22 cellular contexts compared by ENCODE assay signal in genomic region chr7:94015538-94015937, GRCh38. TPM values are rescaled to one million over a fixed set of nuclear protein-coding genes. Genes with fewer than 3 reads are reported as not detected.
DNase-seq lines count a peak whose midpoint lies in the region; ATAC-seq, FAIRE-seq and TF ChIP-seq lines count a peak whose summit lies in the region.
"Had no signal": no experiment of that assay in that cellular context is flagged by ENCODE, and none has a peak within 500 bp of the region (broad histone marks: within the 10 kb centered on the region; RNA-seq: fewer than 3 reads in every experiment).

No MANE protein-coding gene starts in this region.

- H3K4ac ChIP-seq in IMR-90 (ENCODE audit: low read depth, low read length) (no peak overlapping the region), mesenchymal stem cell (ENCODE audit: low read depth in 1 of 2, low read length in 2 of 2) (no peak overlapping the region)

- no peak overlapping the region for H3K27ac ChIP-seq in A549
- no peak overlapping the region for H3K27ac ChIP-seq in IMR-90 (ENCODE audit: insufficient read depth, low read length)
- H3K27ac ChIP-seq in K562 (ENCODE audit: extremely low read depth, low read depth, low read length) = no peak overlapping the region
- H3K27ac ChIP-seq in small intestine (ENCODE audit: low read depth in 1 of 2, low read length in 1 of 2) = no peak overlapping the region
- H3K27ac ChIP-seq in mesenchymal stem cell (ENCODE audit: low read length, poor library complexity, severe bottlenecking) = no peak overlapping the region
- H3K27ac ChIP-seq: BLaER1 treated with 17β-estradiol and CSF1 and Interleukin-3, amounts not matched to agents 10 nM and 100 nM; C4-2B had no signal

- H2BK12ac ChIP-seq in mesenchymal stem cell (ENCODE audit: low read length in 2 of 2) = no peak overlapping the region

- H4K8ac ChIP-seq in IMR-90 (ENCODE audit: low read depth in 2 of 2, low read length in 2 of 2) (no peak overlapping the region), mesenchymal stem cell (ENCODE audit: low read length) (no peak overlapping the region)

- in situ Hi-C loops in IMR-90 (cut with MboI; ENCODE audit: low sequenced_read_pairs) = no loop called here
- in situ Hi-C loops in K562 (cut with MboI) = no loop called here

- H3K14ac ChIP-seq in IMR-90 (replicated peaks; ENCODE audit: low read depth, low read length) (no peak overlapping the region), mesenchymal stem cell (ENCODE audit: low read length in 2 of 2) (no peak overlapping the region)

- CTCF ChIA-PET in A549 (lab: Yijun Ruan, JAX) = no interaction called here
- CTCF ChIA-PET in IMR-90 (lab: Yijun Ruan, JAX) = no interaction called here
- CTCF ChIA-PET in K562 (lab: Yijun Ruan, JAX; ENCODE audit: low intra/inter-chr PET ratio) = no interaction called here

- H2AFZ ChIP-seq in IMR-90 (replicated peaks; ENCODE audit: low read length, poor library complexity) (no peak overlapping the region), K562 (ENCODE audit: low read depth, low read length) (no peak overlapping the region), mesenchymal stem cell (ENCODE audit: low read depth, low read length) (no peak overlapping the region)

- H3K56ac ChIP-seq in IMR-90 (ENCODE audit: extremely low read depth, insufficient read depth, low read length) = no peak overlapping the region

- no peak overlapping the region for H3K4me3 ChIP-seq in A549
- no peak overlapping the region for H3K4me3 ChIP-seq in IMR-90 (ENCODE audit: insufficient read depth, low read depth, low read length)
- H3K4me3 ChIP-seq in K562 = no peak overlapping the region
- no peak overlapping the region for H3K4me3 ChIP-seq in small intestine (ENCODE audit: low read depth in 1 of 2, low read length in 2 of 2)
- no peak overlapping the region for H3K4me3 ChIP-seq in mesenchymal stem cell (ENCODE audit: insufficient read depth in 1 of 2, low read depth in 1 of 2, low read length in 2 of 2)
- H3K4me3 ChIP-seq: BLaER1 treated with 17β-estradiol and CSF1 and Interleukin-3, amounts not matched to agents 10 nM and 100 nM had no signal

- ATAC-seq in A549 (no peak), IMR-90 (ENCODE audit: low read depth) (no peak), K562 (no peak)
- ATAC-seq in stimulated activated naive CD8-positive, alpha-beta T cell treated with anti-CD3 and anti-CD28 coated beads, Interleukin-15, Interleukin-2, amounts not matched to agents 100 U/mL and 50 U/mL, for 24 hours = no peak
- ATAC-seq: CD8-positive, alpha-beta T cell had no signal

- no peak overlapping the region for H2BK15ac ChIP-seq in IMR-90 (ENCODE audit: low read depth, low read length)
- H2BK15ac ChIP-seq in mesenchymal stem cell (ENCODE audit: low read depth, poor library complexity, severe bottlenecking) = no peak overlapping the region

- H3K9me3 ChIP-seq in A549 (no peaks in the 10 kb centered on the region), IMR-90 (ENCODE audit: control insufficient read depth, insufficient read depth, low read length) (no peaks in the 10 kb centered on the region), K562 (replicated peaks; ENCODE audit: control insufficient read depth, insufficient read depth, low read depth, low read length) (no peaks in the 10 kb centered on the region), small intestine (ENCODE audit: control insufficient read depth, low read depth) (no peaks in the 10 kb centered on the region), mesenchymal stem cell (ENCODE audit: control insufficient read depth, low read length) (no peaks in the 10 kb centered on the region)
- H3K9me3 ChIP-seq: Caco-2 had no signal

- H3K4me2 ChIP-seq in A549 = no peak overlapping the region
- no peak overlapping the region for H3K4me2 ChIP-seq in IMR-90 (ENCODE audit: low read depth, low read length)
- no peak overlapping the region for H3K4me2 ChIP-seq in K562 (ENCODE audit: insufficient read depth, low read length)
- no peak overlapping the region for H3K4me2 ChIP-seq in mesenchymal stem cell (ENCODE audit: low read length, poor library complexity, severe bottlenecking)
- H3K4me2 ChIP-seq: BLaER1 treated with 17β-estradiol and CSF1 and Interleukin-3, amounts not matched to agents 10 nM and 100 nM had no signal

- no peak overlapping the region for H3K9ac ChIP-seq in IMR-90 (ENCODE audit: low read depth, low read length)
- no peak overlapping the region for H3K9ac ChIP-seq in K562 (ENCODE audit: insufficient read depth in 1 of 2, low read depth in 2 of 2, low read length in 2 of 2)
- no peak overlapping the region for H3K9ac ChIP-seq in mesenchymal stem cell (ENCODE audit: low read length)
- H3K9ac ChIP-seq: BLaER1 treated with 17β-estradiol and CSF1 and Interleukin-3, amounts not matched to agents 10 nM and 100 nM had no signal

- H3K4me1 ChIP-seq in A549 (no peaks in the 10 kb centered on the region), IMR-90 (ENCODE audit: control insufficient read depth, insufficient read depth, low read length) (no peaks in the 10 kb centered on the region), K562 (replicated peaks in 1 of 2; ENCODE audit: control insufficient read depth in 2 of 2, insufficient read depth in 2 of 2, low read length in 2 of 2) (peaks cover 0 to 7% of the 10 kb centered on the region in 2 experiments; a peak in 1 of 5 replicates), small intestine (ENCODE audit: control insufficient read depth in 2 of 2, insufficient read depth in 1 of 2, low read depth in 1 of 2, low read length in 1 of 2) (no peaks in the 10 kb centered on the region), mesenchymal stem cell (ENCODE audit: control insufficient read depth, insufficient read depth, low read depth, low read length) (no peaks in the 10 kb centered on the region)
- H3K4me1 ChIP-seq: BLaER1 treated with 17β-estradiol and CSF1 and Interleukin-3, amounts not matched to agents 10 nM and 100 nM; Caco-2 had no signal

- H3K9me1 ChIP-seq in IMR-90 (ENCODE audit: insufficient read depth, low read length) (no peaks in the 10 kb centered on the region), K562 (ENCODE audit: control insufficient read depth, insufficient read depth, low read length) (no peaks in the 10 kb centered on the region)

- H3K23ac ChIP-seq in IMR-90 (ENCODE audit: low read depth, low read length) = no peak overlapping the region
- no peak overlapping the region for H3K23ac ChIP-seq in mesenchymal stem cell (ENCODE audit: low read length in 2 of 2)

- no peaks in the 10 kb centered on the region for H3K27me3 ChIP-seq in IMR-90 (ENCODE audit: control insufficient read depth, insufficient read depth, low read length)
- H3K27me3 ChIP-seq in K562 (ENCODE audit: control insufficient read depth in 2 of 2, insufficient read depth in 2 of 2, low read length in 2 of 2) = peaks cover 2 to 8% of the 10 kb centered on the region in 2 experiments; a peak in 1 of 5 replicates
- H3K27me3 ChIP-seq in small intestine (ENCODE audit: control insufficient read depth in 2 of 2, insufficient read depth in 2 of 2, low read length in 2 of 2) = no peaks in the 10 kb centered on the region
- H3K27me3 ChIP-seq in mesenchymal stem cell (ENCODE audit: control insufficient read depth in 1 of 2, insufficient read depth in 1 of 2, low read length in 2 of 2) = no peaks in the 10 kb centered on the region
- H3K27me3 ChIP-seq: BLaER1 treated with 17β-estradiol and CSF1 and Interleukin-3, amounts not matched to agents 10 nM and 100 nM had no signal

- no peak overlapping the region for H4K91ac ChIP-seq in IMR-90 (ENCODE audit: insufficient read depth, low read depth, low read length)
- H4K91ac ChIP-seq in mesenchymal stem cell (ENCODE audit: low read length) = no peak overlapping the region

- H3K79me1 ChIP-seq in IMR-90 (ENCODE audit: low read depth in 1 of 2, low read length in 2 of 2) (no peaks in the 10 kb centered on the region), mesenchymal stem cell (replicated peaks; ENCODE audit: low read length, poor library complexity, severe bottlenecking) (no peaks in the 10 kb centered on the region)

- dilution Hi-C loops in IMR-90 (cut with HindIII; ENCODE audit: low sequenced_read_pairs, unreplicated experiment) = no loop called here

- BruUV-seq in IMR-90 (replicated peaks; lab: Mats Ljungman, UMichigan) (no TSS peak), K562 (replicated peaks; lab: Mats Ljungman, UMichigan) (no TSS peak)

- no peak for TF ChIP-seq RAD21 in A549 (conservative IDR thresholded peaks at IDR 0.05 in 1 of 2, IDR thresholded peaks at IDR 0.05 in 1 of 2)
- no peak for TF ChIP-seq RAD21 in IMR-90 (IDR thresholded peaks at IDR 0.05; ENCODE audit: low read length)
- TF ChIP-seq RAD21 in K562 (CRISPR knock-in tag; conservative IDR thresholded peaks at IDR 0.05 in 1 of 2, IDR thresholded peaks at IDR 0.05 in 1 of 2) = no peak

- H2BK5ac ChIP-seq in IMR-90 (ENCODE audit: low read depth, low read length, poor library complexity, severe bottlenecking) (no peak overlapping the region), mesenchymal stem cell (ENCODE audit: low read depth, low read length, poor library complexity, severe bottlenecking) (no peak overlapping the region)

- H3K18ac ChIP-seq in IMR-90 (ENCODE audit: low read depth, low read length) (no peak overlapping the region), mesenchymal stem cell (ENCODE audit: low read depth in 1 of 2, low read length in 2 of 2) (no peak overlapping the region)

- TF ChIP-seq POLR2A in A549 (IDR thresholded peaks at IDR 0.05; ENCODE audit: low read length) (no peak), IMR-90 (IDR thresholded peaks at IDR 0.05; ENCODE audit: low read depth, low read length) (no peak), K562 (conservative IDR thresholded peaks at IDR 0.05) (no peak)

- H2AK5ac ChIP-seq in IMR-90 (ENCODE audit: low read depth, low read length) = no peak overlapping the region
- H2AK5ac ChIP-seq in mesenchymal stem cell (ENCODE audit: low read length, severe bottlenecking) = no peak overlapping the region

- H4K20me1 ChIP-seq in IMR-90 (ENCODE audit: insufficient read depth, low read length) = no peaks in the 10 kb centered on the region
- no peaks in the 10 kb centered on the region for H4K20me1 ChIP-seq in K562 (replicated peaks; ENCODE audit: control insufficient read depth, insufficient read depth, low read length)
- H4K20me1 ChIP-seq: BLaER1 treated with 17β-estradiol and CSF1 and Interleukin-3, amounts not matched to agents 10 nM and 100 nM had no signal

- H2AK9ac ChIP-seq in IMR-90 (replicated peaks; ENCODE audit: low read depth, low read length, poor library complexity) = no peak overlapping the region

- TF ChIP-seq EP300 in A549 (IDR thresholded peaks at IDR 0.05) = no peak
- TF ChIP-seq EP300 in K562 (IDR thresholded peaks at IDR 0.05; ENCODE audit: low read length) = no peak

- intact Hi-C loops in IMR-90 (cut with micrococcal nuclease) (no loop called here), K562 (cut with micrococcal nuclease) (no loop called here)

- H2BK120ac ChIP-seq in IMR-90 (ENCODE audit: low read depth, low read length) (no peak overlapping the region), mesenchymal stem cell (ENCODE audit: low read depth, low read length) (no peak overlapping the region)

- no peak overlapping the region for H2BK20ac ChIP-seq in IMR-90 (ENCODE audit: low read depth, low read length)

- no peak for DNase-seq in A549 (ENCODE audit: low read depth in 1 of 2, low spot score in 1 of 2)
- DNase-seq in IMR-90 = no peak
- no peak for DNase-seq in K562 (ENCODE audit: extremely low read depth in 1 of 4, low spot score in 3 of 4)
- no peak for DNase-seq in small intestine
- DNase-seq in mesenchymal stem cell = no peak
- DNase-seq in stimulated activated naive CD8-positive, alpha-beta T cell treated with anti-CD3 and anti-CD28 coated beads, Interleukin-15, Interleukin-2, amounts not matched to agents 100 U/mL and 50 U/mL, for 24 hours = no peak
- DNase-seq in nucleus accumbens (lab: John Stamatoyannopoulos, UW) = no peak
- DNase-seq: 8988T; AML-193; Caco-2; Calu3; CD4-positive, alpha-beta T cell; CD8-positive, alpha-beta T cell; DMS79 treated with DMSO at 0.1 percent for 48 hours; GF-D8 had no signal

- H3K79me2 ChIP-seq in K562 (ENCODE audit: control insufficient read depth, insufficient read depth, low read length) = no peaks in the 10 kb centered on the region

- POLR2A ChIA-PET in A549 (lab: Yijun Ruan, JAX) (no interaction called here), IMR-90 (lab: Charles Lee; ENCODE audit: unreplicated experiment) (no interaction called here), K562 (lab: Yijun Ruan, JAX) (no interaction called here)

- H3K36me3 ChIP-seq in IMR-90 (ENCODE audit: control insufficient read depth, insufficient read depth, low read length) (no peaks in the 10 kb centered on the region), K562 (ENCODE audit: control insufficient read depth, insufficient read depth, low read length) (no peaks in the 10 kb centered on the region), small intestine (ENCODE audit: control insufficient read depth in 2 of 2, insufficient read depth in 2 of 2, low read length in 2 of 2) (no peaks in the 10 kb centered on the region), mesenchymal stem cell (ENCODE audit: control insufficient read depth in 1 of 2, insufficient read depth in 2 of 2, low read depth in 1 of 2, low read length in 2 of 2) (no peaks in the 10 kb centered on the region)
- H3K36me3 ChIP-seq: BLaER1 treated with 17β-estradiol and CSF1 and Interleukin-3, amounts not matched to agents 10 nM and 100 nM had no signal

- H4K5ac ChIP-seq in IMR-90 (ENCODE audit: low read depth, low read length) = no peak overlapping the region

- TF ChIP-seq CTCF in A549 (IDR thresholded peaks at IDR 0.05) (no peak), IMR-90 (conservative IDR thresholded peaks at IDR 0.05; ENCODE audit: low read depth, low read length) (no peak), K562 (IDR thresholded peaks at IDR 0.05 in 2 of 3, conservative IDR thresholded peaks at IDR 0.05 in 1 of 3; ENCODE audit: insufficient read depth in 2 of 3, low read depth in 1 of 3, low read length in 3 of 3) (no peak)

- FAIRE-seq in A549 (lab: Jason Lieb, UNC) (no peak), K562 (lab: Jason Lieb, UNC) (no peak), small intestine (lab: Jason Lieb, UNC) (peak; percentile 30)
- FAIRE-seq: A204.1, D721Med, G401.6, GM12891, GM19239 had no signal

RNA-seq across cellular contexts. Expression of gene BET1, which starts 11.4 kb away (rescaled TPM):
- 51.0 and 64.3 TPM in 2 replicates for polyA plus RNA-seq in A549 (2011; rRNA removed)
- polyA plus RNA-seq in A549 (2012; cell fraction: cytosol; rRNA removed) = 14.1 and 14.8 TPM in 2 replicates
- 5.4 and 10.6 TPM in 2 replicates for polyA plus RNA-seq in A549 (2012; cell fraction: nucleus; rRNA removed)
- polyA plus RNA-seq in A549 (2017; fragmentation: RNase III; extraction: RNeasy Plus Mini Kit Qiagen cat#74134 plus additional on column Dnase treatment) = 27.5 to 31.5 TPM (median 31.0 TPM) in 3 replicates
- 4.6 and 9.1 TPM in 2 replicates for polyA minus RNA-seq in A549 (2011; rRNA and poly(A)+ RNA removed)
- 9.9 and 36.4 TPM in 2 replicates for total RNA-seq in IMR-90 (2012; rRNA removed)
- polyA plus RNA-seq in IMR-90 (2012; rRNA removed) = 21.6 and 33.2 TPM in 2 replicates
- polyA plus RNA-seq in IMR-90 (2012; cell fraction: cytosol; rRNA removed) = 4.5 and 8.7 TPM in 2 replicates
- 1.8 and 10.5 TPM in 2 replicates for polyA plus RNA-seq in IMR-90 (2012; cell fraction: nucleus; rRNA removed; ENCODE audit: low replicate concordance)
- 9.4 and 19.3 TPM in 2 replicates for total RNA-seq in K562 (2011; cell fraction: chromatin; rRNA removed; ENCODE audit: low replicate concordance)
- 6.7 and 6.8 TPM in 2 replicates for total RNA-seq in K562 (2011; cell fraction: nucleolus; rRNA removed)
- total RNA-seq in K562 (2011; cell fraction: nucleoplasm; rRNA removed) = 15.0 and 28.5 TPM in 2 replicates
- 15.8 and 25.3 TPM in 2 replicates for total RNA-seq in K562 (2014; rRNA removed)
- 36.5 and 40.5 TPM in 2 replicates for total RNA-seq in K562 (2014; rRNA removed; fragmentation: Illumina TruSeq; extraction: Trizol)
- total RNA-seq in K562 (2015; rRNA removed; fragmentation: Illumina TruSeq; extraction: Trizol) = 27.3 and 29.8 TPM in 2 replicates
- 30.6 and 31.6 TPM in 2 replicates for total RNA-seq in K562 (2021)
- 48.1 and 64.6 TPM in 2 replicates for polyA plus RNA-seq in K562 (2011; rRNA removed)
- 11.8 and 28.3 TPM in 2 replicates for polyA plus RNA-seq in K562 (2011; cell fraction: cytosol; rRNA removed)
- 16.9 and 23.9 TPM in 2 replicates for polyA plus RNA-seq in K562 (2011; cell fraction: nucleus; rRNA removed)
- polyA plus RNA-seq in K562 (2012) = 27.6 and 42.4 TPM in 2 replicates
- polyA plus RNA-seq in K562 (2014; fragmentation: Illumina TruSeq; extraction: Trizol) = 38.2 and 45.6 TPM in 2 replicates
- 100 to 1,000 TPM; 171 to 190 TPM for polyA plus RNA-seq in K562 (2014; fragmentation: Nextera tagmentation; extraction: Ambion mirVana)
- 37.8 and 38.5 TPM in 2 replicates for polyA plus RNA-seq in K562 (2014; rRNA removed)
- polyA minus RNA-seq in K562 (2011; rRNA and poly(A)+ RNA removed) = 14.0 and 17.3 TPM in 2 replicates
- 7.0 and 9.6 TPM in 2 replicates for polyA minus RNA-seq in K562 (2011; cell fraction: cytosol; rRNA and poly(A)+ RNA removed)
- 11.2 and 22.5 TPM in 2 replicates for polyA minus RNA-seq in K562 (2011; cell fraction: nucleus; rRNA and poly(A)+ RNA removed)
- 10 to 100 TPM; 22.4 to 78.5 (median 39.2) TPM for polyA plus RNA-seq in small intestine
- polyA plus RNA-seq in mesenchymal stem cell (2013, experiment 1 of 2) = 47.8 TPM
- polyA plus RNA-seq in mesenchymal stem cell (2013, experiment 2 of 2) = 52.7 TPM

Comparison
In these comparisons a context has a peak if more than half of its experiments do, and no peak if none do; other contexts are left out.
1. Of the 35 proteins assayed by ChIP-seq in both K562 and A549: peak only in K562: none; only in A549: MAFK; in both: none; in neither: 34.